ENCODE assay signal across 21 cellular contexts in the genomic region with DNA sequence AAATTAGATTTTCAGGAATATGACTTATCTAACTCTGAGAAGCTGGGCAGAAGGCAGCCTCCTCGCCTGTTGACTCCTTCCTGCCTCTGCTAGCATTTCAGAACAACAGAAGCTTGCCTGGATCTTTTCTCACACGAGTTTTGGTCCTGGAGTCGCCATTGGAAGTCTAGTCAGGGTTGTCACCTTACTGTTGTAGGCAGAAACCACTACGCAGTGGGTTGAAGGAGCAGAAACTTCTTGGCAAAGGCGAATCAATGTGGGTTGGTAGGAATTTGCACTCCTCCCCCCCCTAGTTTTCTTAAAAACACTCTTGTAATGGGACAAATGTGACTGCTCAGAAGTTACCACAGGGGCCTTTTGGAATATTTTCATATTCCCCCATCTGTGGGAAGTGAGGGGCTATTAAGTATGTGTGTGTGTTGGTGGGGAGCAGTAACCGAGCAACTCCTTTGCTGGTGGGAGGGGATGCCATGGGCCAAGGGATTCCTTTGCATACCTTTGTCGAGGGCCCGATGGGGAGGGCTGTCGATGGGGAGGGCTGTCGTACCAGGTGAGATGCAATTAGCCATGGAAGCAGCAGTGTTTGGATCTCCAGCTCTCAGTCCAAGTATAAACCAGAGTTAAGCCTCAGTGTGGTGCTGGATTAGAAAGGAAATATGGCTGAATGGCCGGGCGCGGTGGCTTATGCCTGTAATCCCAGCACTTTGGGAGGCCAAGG.
DNase-seq lines count a peak whose midpoint lies in the region; FAIRE-seq and TF ChIP-seq lines count a peak whose summit lies in the region.
"Had no signal": no experiment of that assay in that cellular context is flagged by ENCODE, and none has a peak within 500 bp of the region (broad histone marks: within the 10 kb centered on the region; RNA-seq: fewer than 3 reads in every experiment).

No MANE protein-coding gene starts in this region.

- peak overlapping the region; percentile 74 for H3K4me3 Mint-ChIP-seq in neural progenitor cell
- H3K4me3 Mint-ChIP-seq: activated CD8-positive, alpha-beta T cell treated with anti-CD3 and anti-CD28 coated beads for 36 hours; central memory CD8-positive, alpha-beta T cell; effector memory CD8-positive, alpha-beta T cell; immature natural killer cell had no signal

- TF ChIP-seq POLR2A in GM12892 (IDR thresholded peaks at IDR 0.05; ENCODE audit: low read depth, low read length), result no peak

- peaks cover 94% of the 10 kb centered on the region for H3K79me2 ChIP-seq in neural progenitor cell (ENCODE audit: low read depth)

- H3K27me3 ChIP-seq in iPS DF 6.9 (ENCODE audit: control insufficient read depth, insufficient read depth, low read length) (no peaks in the 10 kb centered on the region), neural progenitor cell (no peaks in the 10 kb centered on the region), tibial artery (no peaks in the 10 kb centered on the region)
- H3K27me3 ChIP-seq: Peyer's patch had no signal

- H3K36me3 ChIP-seq in iPS DF 6.9 (ENCODE audit: control insufficient read depth, insufficient read depth, low read length) (no peaks in the 10 kb centered on the region), neural progenitor cell (no peaks in the 10 kb centered on the region), tibial artery (no peaks in the 10 kb centered on the region)
- H3K36me3 ChIP-seq: Peyer's patch, thoracic aorta had no signal

- H3K9me3 ChIP-seq in iPS DF 6.9 (ENCODE audit: control insufficient read depth, insufficient read depth, low read length), result no peaks in the 10 kb centered on the region
- H3K9me3 ChIP-seq in neural progenitor cell (ENCODE audit: low read depth), result no peaks in the 10 kb centered on the region
- H3K9me3 ChIP-seq in tibial artery, result no peaks in the 10 kb centered on the region
- H3K9me3 ChIP-seq: Peyer's patch, thoracic aorta had no signal

- H3K4me3 ChIP-seq in iPS DF 6.9 (ENCODE audit: low read length) (no peak overlapping the region), neural progenitor cell (peak overlapping the region; percentile 20), tibial artery (no peak overlapping the region)
- H3K4me3 ChIP-seq: GM23248, Peyer's patch, thoracic aorta had no signal

- TF ChIP-seq CTCF in neural progenitor cell (IDR thresholded peaks at IDR 0.05) (no peak), tibial artery (IDR thresholded peaks at IDR 0.05) (no peak)

- peak overlapping the region; percentile 76 for H3K4me2 ChIP-seq in neural progenitor cell

- FAIRE-seq in GM12892 (lab: Jason Lieb, UNC), result no peak

- H3K4me1 ChIP-seq in iPS DF 6.9 (ENCODE audit: control insufficient read depth, insufficient read depth, low read length) (peaks cover 9% of the 10 kb centered on the region; the same call in 1 of the 2 replicates), neural progenitor cell (peaks cover 66% of the 10 kb centered on the region), tibial artery (peaks cover 0 to 32% (median 0%) of the 10 kb centered on the region in 4 donors)
- H3K4me1 ChIP-seq: Peyer's patch had no signal

- H3K36me3 Mint-ChIP-seq in neural progenitor cell, result peaks cover 18% of the 10 kb centered on the region
- H3K36me3 Mint-ChIP-seq: immature natural killer cell had no signal

- peaks cover 8% of the 10 kb centered on the region for H3K9me3 Mint-ChIP-seq in neural progenitor cell
- H3K9me3 Mint-ChIP-seq: activated CD8-positive, alpha-beta T cell treated with anti-CD3 and anti-CD28 coated beads for 36 hours; central memory CD8-positive, alpha-beta T cell had no signal

- H3K27me3 Mint-ChIP-seq in neural progenitor cell (ENCODE audit: insufficient read depth, low read depth), result no peaks in the 10 kb centered on the region

- no peak overlapping the region for H2AFZ ChIP-seq in neural progenitor cell (replicated peaks)
- H2AFZ ChIP-seq: GM23248 had no signal

- intact Hi-C loops in tibial artery (cut with DNase I; ENCODE audit: low total_unique reads), result no loop called here

- H3K27ac Mint-ChIP-seq in neural progenitor cell, result peak overlapping the region; percentile 96
- H3K27ac Mint-ChIP-seq: activated CD8-positive, alpha-beta T cell treated with anti-CD3 and anti-CD28 coated beads for 36 hours; effector memory CD8-positive, alpha-beta T cell; immature natural killer cell had no signal

- no peak overlapping the region for H3K9ac ChIP-seq in neural progenitor cell
- H3K9ac ChIP-seq: GM23248 had no signal

- in situ Hi-C loops in G401 (cut with HindIII; ENCODE audit: low sequenced_read_pairs), result no loop called here

- peaks cover 31% of the 10 kb centered on the region for H3F3A ChIP-seq in neural progenitor cell (ENCODE audit: low read depth)

- H4K20me1 ChIP-seq in neural progenitor cell (ENCODE audit: low read depth), result peaks cover 92% of the 10 kb centered on the region

- H3K27ac ChIP-seq in angular gyrus (ENCODE audit: low read depth, low read length) (peak overlapping the region; percentile 98), iPS DF 6.9 (ENCODE audit: low read length) (no peak overlapping the region), neural progenitor cell (no peak overlapping the region), tibial artery (no peak overlapping the region)
- H3K27ac ChIP-seq: GM23248, Peyer's patch, thoracic aorta had no signal

- DNase-seq in G401 (ENCODE audit: low spot score), result peak; percentile 24
- DNase-seq in iPS DF 6.9 (ENCODE audit: low read depth, low spot score), result peak; percentile 18
- DNase-seq in neural progenitor cell (ENCODE audit: low spot score), result no peak
- no peak for DNase-seq in GM12892 (ENCODE audit: insufficient read length)
- no peak for DNase-seq in tibial artery
- DNase-seq in NCI-H2227 (lab: John Stamatoyannopoulos, UW; ENCODE audit: unreplicated experiment), result no peak
- DNase-seq in EL, result no peak
- DNase-seq: activated CD4-positive, CD25-positive, alpha-beta regulatory T cell; activated CD8-positive, alpha-beta T cell treated with anti-CD3 and anti-CD28 coated beads for 36 hours; activated naive CD4-positive, alpha-beta T cell treated with Interleukin-2 at 50 U/mL for 16 hours; activated T-cell treated with anti-CD3 and anti-CD28 coated beads, Interleukin-2, amount 50 U/mL, for 1 hour; effector memory CD8-positive, alpha-beta T cell; GDM1; GM23248; immature natural killer cell; NCI-H1930; NCI-H345; Peyer's patch had no signal

- H3K4me1 Mint-ChIP-seq in neural progenitor cell, result peaks cover 71% of the 10 kb centered on the region
- H3K4me1 Mint-ChIP-seq: central memory CD8-positive, alpha-beta T cell; immature natural killer cell had no signal

- no CpG with 5 or more reads among the region's 13 CpGs for WGBS in iPS DF 6.9 (ENCODE audit: insufficient coverage, insufficient read length)

Comparison
In these comparisons a context has a peak if more than half of its experiments do, and no peak if none do; other contexts are left out.
1. DNase-seq: peak in G401 (single experiment) and iPS DF 6.9 (single experiment); none in neural progenitor cell (single experiment), GM12892 (single experiment), tibial artery (0 of 2), NCI-H2227 (single experiment) and EL (single experiment).